8 cellular contexts compared by ENCODE assay signal in genomic region chrX:153927936-153928760, GRCh38. TPM values are rescaled to one million over a fixed set of nuclear protein-coding genes. Genes with fewer than 3 reads are reported as not detected.
DNase-seq lines count a peak whose midpoint lies in the region; ATAC-seq and TF ChIP-seq lines count a peak whose summit lies in the region.

No MANE protein-coding gene starts in this region.

- H2AFZ ChIP-seq in SK-N-SH (ENCODE audit: low read depth) = peak overlapping the region; percentile 70

- peak; percentile 74 for ATAC-seq in HG02610 (IDR thresholded peaks at IDR 0.05; ENCODE audit: unreplicated experiment)
- ATAC-seq in activated naive CD4-positive, alpha-beta T cell treated with anti-CD3 and anti-CD28 coated beads, Interleukin-2, amount 50 U/mL, for 72 hours = peak; percentile 76 to 80

- H3K27me3 ChIP-seq in SK-N-SH (ENCODE audit: insufficient read depth) = peaks cover 5% of the 10 kb centered on the region; the same call in 1 of the 2 replicates

- peaks cover 18% of the 10 kb centered on the region for H3K79me2 ChIP-seq in SK-N-SH (ENCODE audit: insufficient read depth)

- H3K36me3 Mint-ChIP-seq in activated naive CD4-positive, alpha-beta T cell treated with anti-CD3 and anti-CD28 coated beads, Interleukin-2, amount 50 U/mL, for 72 hours = peaks cover 12 to 21% of the 10 kb centered on the region in 2 donors

- CTCF ChIA-PET in SK-N-SH (lab: Yijun Ruan, JAX) = interaction anchor here (1.4 to 16.7 kb wide), 5 partner anchors 11 to 165 kb away, joined by 3 to 271 read pairs (median 16); partner anchors contain the start of genes PLXNB3 and RENBP

- peak overlapping the region; percentile 94 to 96 for H3K27ac Mint-ChIP-seq in activated naive CD4-positive, alpha-beta T cell treated with anti-CD3 and anti-CD28 coated beads, Interleukin-2, amount 50 U/mL, for 72 hours

- peaks cover 10 to 34% of the 10 kb centered on the region in 2 experiments for H3K36me3 ChIP-seq in SK-N-SH (replicated peaks in 1 of 2; ENCODE audit: control insufficient read depth in 1 of 2, insufficient read depth in 2 of 2, low read length in 1 of 2)

- no peaks in the 10 kb centered on the region for H3K9me3 Mint-ChIP-seq in activated naive CD4-positive, alpha-beta T cell treated with anti-CD3 and anti-CD28 coated beads, Interleukin-2, amount 50 U/mL, for 72 hours

- peak overlapping the region; percentile 71 to 94 for H3K4me3 ChIP-seq in SK-N-SH (ENCODE audit: low read depth in 2 of 2, low read length in 1 of 2)

- peaks cover under 1 to 49% of the 10 kb centered on the region in 2 experiments; a peak in 1 of 4 replicates for H3K4me1 ChIP-seq in SK-N-SH (ENCODE audit: control insufficient read depth in 1 of 2, insufficient read depth in 2 of 2, low read depth in 1 of 2, low read length in 1 of 2)

- TF ChIP-seq EP300 in SK-N-SH (IDR thresholded peaks at IDR 0.05; ENCODE audit: borderline replicate concordance in 1 of 2, low read depth in 1 of 2, low read length in 1 of 2) = 0 out of 4 replicates have a peak, but pooled peaks of 1 of the 2 experiments have one; percentile 29

- POLR2A ChIA-PET in SK-N-SH (lab: Yijun Ruan, JAX) = interaction anchor here (0.9 to 1.7 kb wide), 9 partner anchors 11 to 55 kb away, joined by 3 to 9 read pairs (median 4); partner anchors contain the start of gene RENBP

- peaks cover 19% of the 10 kb centered on the region for H3F3A ChIP-seq in SK-N-SH (replicated peaks; ENCODE audit: insufficient read depth)

- H4K20me1 ChIP-seq in SK-N-SH (ENCODE audit: insufficient read depth) = peaks cover 21% of the 10 kb centered on the region

- peak overlapping the region; percentile 99 for H3K9ac ChIP-seq in SK-N-SH

- 4% methylated on average over 34 of the region's 76 CpGs for WGBS in SK-N-SH (ENCODE audit: low lambda C conversion rate)

- H3K9me3 ChIP-seq in SK-N-SH = no peaks in the 10 kb centered on the region

- peak; percentile 94 for DNase-seq in GM10266 (ENCODE audit: extremely low spot score)
- DNase-seq in NCI-H1092 (lab: John Stamatoyannopoulos, UW) = peak; percentile 97
- peak; percentile 97 for DNase-seq in SK-N-SH
- peak; percentile 86 to 97 for DNase-seq in activated naive CD4-positive, alpha-beta T cell treated with anti-CD3 and anti-CD28 coated beads, Interleukin-2, amount 50 U/mL, for 72 hours (ENCODE audit: low spot score in 2 of 2)
- DNase-seq in glomerular endothelial cell (ENCODE audit: extremely low read depth, low read depth, low spot score) = peak; percentile 68
- peak; percentile 92 for DNase-seq in occipital lobe (lab: John Stamatoyannopoulos, UW)

- H3K9me2 ChIP-seq in SK-N-SH = no peaks in the 10 kb centered on the region

- TF ChIP-seq RAD21 in SK-N-SH (IDR thresholded peaks at IDR 0.05; ENCODE audit: low read length) = no peak; the same call in 1 of the 2 replicates

- peak overlapping the region; percentile 99 for H3K4me2 ChIP-seq in SK-N-SH

- TF ChIP-seq CTCF in GM10266 (IDR thresholded peaks at IDR 0.05; ENCODE audit: control insufficient read depth, insufficient read depth, low read depth, missing control alignments) (peak; percentile 14), SK-N-SH (IDR thresholded peaks at IDR 0.05) (peak; percentile 46)

- H3K27ac ChIP-seq in SK-N-SH (ENCODE audit: low read depth in 2 of 2, low read length in 1 of 2) (peak overlapping the region; percentile 97), temporal lobe (ENCODE audit: low read depth, low read length) (peak overlapping the region; percentile 91)

TF ChIP-seq in SK-N-SH, 30 proteins besides CTCF, POLR2A, EP300 and RAD21 (continues in another document):
- no peak for TF ChIP-seq NFIC (IDR thresholded peaks at IDR 0.05; ENCODE audit: borderline replicate concordance)
- TF ChIP-seq FOSL2 (IDR thresholded peaks at IDR 0.05; ENCODE audit: borderline replicate concordance, low read depth) = no peak
- peak; percentile 82 for TF ChIP-seq ELF1 (IDR thresholded peaks at IDR 0.05)
- peak; percentile 71; the same call in 1 of the 2 replicates for TF ChIP-seq PBX3 (IDR thresholded peaks at IDR 0.05)
- no peak for TF ChIP-seq FOXM1 (IDR thresholded peaks at IDR 0.05; ENCODE audit: low read depth)
- TF ChIP-seq TCF12 (IDR thresholded peaks at IDR 0.05) = no peak
- TF ChIP-seq POLR2AphosphoS5 (IDR thresholded peaks at IDR 0.05; ENCODE audit: low read depth, low read length) = peak; percentile 64
- no peak for TF ChIP-seq IRF3 (IDR thresholded peaks at IDR 0.05; ENCODE audit: low read depth, low read length)
- TF ChIP-seq SMC3 (IDR thresholded peaks at IDR 0.05; ENCODE audit: low read depth, low read length) = peak; percentile 1; the same call in 1 of the 2 replicates
- no peak for TF ChIP-seq MEF2A (IDR thresholded peaks at IDR 0.05; ENCODE audit: borderline replicate concordance, low read depth)
- peak; percentile 86 for TF ChIP-seq MAX (IDR thresholded peaks at IDR 0.05; ENCODE audit: low read depth)

RNA-seq across cellular contexts. Expression of gene ARHGAP4, which starts 2.1 kb away (rescaled TPM):
- 1.6 and 2.2 TPM in 2 replicates for polyA plus RNA-seq in SK-N-SH (2012; rRNA removed)
- polyA plus RNA-seq in SK-N-SH (2012; cell fraction: cytosol; rRNA removed) = 0.45 and 0.94 TPM in 2 replicates
- polyA plus RNA-seq in SK-N-SH (2012; cell fraction: nucleus; rRNA removed) = 15.6 and 25.4 TPM in 2 replicates
- 100 to 1,000 TPM in 1 of 2 donors, 10 to 100 TPM in 1; 90.0 to 138 TPM for total RNA-seq in activated naive CD4-positive, alpha-beta T cell treated with anti-CD3 and anti-CD28 coated beads, Interleukin-2, amount 50 U/mL, for 72 hours
- total RNA-seq in glomerular endothelial cell = 2.9 and 24.2 TPM in 2 replicates
- 6.6 TPM for total RNA-seq in occipital lobe
- total RNA-seq in temporal lobe = 3.2 TPM

RNA-seq across cellular contexts. Expression of gene NAA10, which starts 6.7 kb away (rescaled TPM):
- polyA plus RNA-seq in SK-N-SH (2012; rRNA removed) = 192 and 229 TPM in 2 replicates
- polyA plus RNA-seq in SK-N-SH (2012; cell fraction: cytosol; rRNA removed) = 193 and 253 TPM in 2 replicates
- polyA plus RNA-seq in SK-N-SH (2012; cell fraction: nucleus; rRNA removed) = 502 and 579 TPM in 2 replicates
- 100 to 1,000 TPM in 1 of 2 donors, 10 to 100 TPM in 1; 97.9 to 129 TPM for total RNA-seq in activated naive CD4-positive, alpha-beta T cell treated with anti-CD3 and anti-CD28 coated beads, Interleukin-2, amount 50 U/mL, for 72 hours
- total RNA-seq in glomerular endothelial cell (144 and 194 TPM in 2 replicates), occipital lobe (17.6 TPM), temporal lobe (18.7 TPM)

RNA-seq across cellular contexts. Expression of gene RENBP, which starts 16.3 kb away (rescaled TPM):
- polyA plus RNA-seq in SK-N-SH (2012; rRNA removed) = 0.90 and 1.0 TPM in 2 replicates
- 0.45 and 0.56 TPM in 2 replicates for polyA plus RNA-seq in SK-N-SH (2012; cell fraction: cytosol; rRNA removed)
- 3.0 and 3.2 TPM in 2 replicates for polyA plus RNA-seq in SK-N-SH (2012; cell fraction: nucleus; rRNA removed)
- 10 to 100 TPM; 14.8 to 16.1 TPM for total RNA-seq in activated naive CD4-positive, alpha-beta T cell treated with anti-CD3 and anti-CD28 coated beads, Interleukin-2, amount 50 U/mL, for 72 hours
- total RNA-seq in glomerular endothelial cell (19.0 and 23.7 TPM in 2 replicates), occipital lobe (2.8 TPM), temporal lobe (1.5 TPM)

RNA-seq across cellular contexts. Expression of gene AVPR2, which starts 23.7 kb away (rescaled TPM):
- not detected in 2 replicates for polyA plus RNA-seq in SK-N-SH (2012; rRNA removed)
- not detected in 2 replicates for polyA plus RNA-seq in SK-N-SH (2012; cell fraction: cytosol; rRNA removed)
- 0.05 TPM in 1 of 2 replicates, not detected in the other for polyA plus RNA-seq in SK-N-SH (2012; cell fraction: nucleus; rRNA removed)
- not detected for total RNA-seq in activated naive CD4-positive, alpha-beta T cell treated with anti-CD3 and anti-CD28 coated beads, Interleukin-2, amount 50 U/mL, for 72 hours
- not detected in 2 replicates for total RNA-seq in glomerular endothelial cell
- total RNA-seq in occipital lobe = not detected
- total RNA-seq in temporal lobe = not detected

RNA-seq across cellular contexts. Expression of gene L1CAM, which starts 42.2 kb away (rescaled TPM):
- polyA plus RNA-seq in SK-N-SH (2012; rRNA removed) = 1.9 and 2.0 TPM in 2 replicates
- polyA plus RNA-seq in SK-N-SH (2012; cell fraction: cytosol; rRNA removed) = 1.3 and 2.9 TPM in 2 replicates
- 4.1 and 4.4 TPM in 2 replicates for polyA plus RNA-seq in SK-N-SH (2012; cell fraction: nucleus; rRNA removed)
- total RNA-seq in activated naive CD4-positive, alpha-beta T cell treated with anti-CD3 and anti-CD28 coated beads, Interleukin-2, amount 50 U/mL, for 72 hours = 1 to 10 TPM; 1.1 to 1.8 TPM
- total RNA-seq in glomerular endothelial cell (1.6 and 17.1 TPM in 2 replicates), occipital lobe (98.1 TPM), temporal lobe (132 TPM)

Comparison
In these comparisons a context has a peak if more than half of its experiments do, and no peak if none do; other contexts are left out.
1. Peak in every context shown above with its lines: DNase-seq, ATAC-seq, H3K4me3 ChIP-seq and H3K27ac ChIP-seq.